1 cellular context compared by ENCODE assay signal in genomic region chr5:115209279-115209678, GRCh38.
A peak's percentile ranks its signal among the peaks of the same experiment; 100 is the strongest.
TF ChIP-seq lines count a peak whose summit lies in the region.

No MANE protein-coding gene starts in this region.

TF ChIP-seq in GM12878, 131 proteins besides CTCF, POLR2A, EP300 and RAD21 (continued from another document and continues in another):
- TF ChIP-seq RELB (IDR thresholded peaks at IDR 0.05; ENCODE audit: low read depth) (peak; percentile 87), SMAD5 (IDR thresholded peaks at IDR 0.05; ENCODE audit: low read depth) (no peak), PRDM15 (CRISPR knock-in tag; IDR thresholded peaks at IDR 0.05) (no peak), SREBF2 (IDR thresholded peaks at IDR 0.05; ENCODE audit: low read length) (no peak), SREBF1 (IDR thresholded peaks at IDR 0.05; ENCODE audit: low read length) (no peak), MAX (IDR thresholded peaks at IDR 0.05; ENCODE audit: low read depth, low read length) (no peak), MLLT1 (IDR thresholded peaks at IDR 0.05) (peak; percentile 90), ZNF207 (IDR thresholded peaks at IDR 0.05; ENCODE audit: borderline replicate concordance) (no peak), SPI1 (IDR thresholded peaks at IDR 0.05; ENCODE audit: borderline replicate concordance, insufficient read depth, low read depth, low read length) (peak; percentile 83), FOXM1 (IDR thresholded peaks at IDR 0.05; ENCODE audit: low read depth, low read length) (peak; percentile 85), TCF12 (IDR thresholded peaks at IDR 0.05; ENCODE audit: low read depth, low read length) (peak; percentile 100), BRCA1 (IDR thresholded peaks at IDR 0.05; ENCODE audit: low read depth, low read length) (no peak), IRF3 (IDR thresholded peaks at IDR 0.05) (no peak), ELK1 (IDR thresholded peaks at IDR 0.05; ENCODE audit: low read depth, low read length) (no peak), IKZF1 (conservative IDR thresholded peaks at IDR 0.05) (peak; percentile 63), IRF4 (IDR thresholded peaks at IDR 0.05; ENCODE audit: low read depth, low read length) (peak; percentile 77), LARP7 (IDR thresholded peaks at IDR 0.05) (no peak), KLF5 (IDR thresholded peaks at IDR 0.05; ENCODE audit: partially characterized antibody) (no peak), SUZ12 (IDR thresholded peaks at IDR 0.05; ENCODE audit: unreplicated experiment) (no peak), SMARCA5 (IDR thresholded peaks at IDR 0.05) (no peak), RAD51 (IDR thresholded peaks at IDR 0.05) (0 out of 2 replicates have a peak, but pooled peaks have one; percentile 20), EZH2 (IDR thresholded peaks at IDR 0.05; ENCODE audit: borderline replicate concordance, control insufficient read depth, low read depth, low read length) (no peak), BMI1 (IDR thresholded peaks at IDR 0.05; ENCODE audit: borderline replicate concordance) (peak; percentile 69), EGR1 (IDR thresholded peaks at IDR 0.05; ENCODE audit: borderline replicate concordance in 1 of 2, low read depth in 2 of 2, low read length in 2 of 2) (no peak), PAX8 (IDR thresholded peaks at IDR 0.05) (no peak), GABPA (IDR thresholded peaks at IDR 0.05; ENCODE audit: low read depth) (0 out of 2 replicates have a peak, but pooled peaks have one; percentile 31), SMC3 (IDR thresholded peaks at IDR 0.05; ENCODE audit: borderline replicate concordance, low read length) (no peak), SKIL (IDR thresholded peaks at IDR 0.05; ENCODE audit: low read depth, poor library complexity, severe bottlenecking) (peak; percentile 99), ZNF217 (IDR thresholded peaks at IDR 0.05) (peak; percentile 88; the same call in 1 of the 2 replicates), CHD1 (IDR thresholded peaks at IDR 0.05; ENCODE audit: low read depth, low read length) (no peak), ATF2 (IDR thresholded peaks at IDR 0.05; ENCODE audit: low read length) (peak; percentile 80), HDAC2 (IDR thresholded peaks at IDR 0.05) (no peak), CEBPZ (IDR thresholded peaks at IDR 0.05; ENCODE audit: low read depth, low read length) (no peak), KDM1A (IDR thresholded peaks at IDR 0.05; ENCODE audit: borderline replicate concordance) (no peak), PAX5 (IDR thresholded peaks at IDR 0.05; ENCODE audit: borderline replicate concordance, low read depth, low read length) (peak; percentile 81; the same call in 1 of the 2 replicates), JUND (IDR thresholded peaks at IDR 0.05; ENCODE audit: low read depth, low read length) (no peak), BHLHE40 (IDR thresholded peaks at IDR 0.05; ENCODE audit: borderline replicate concordance in 1 of 2, low read depth in 2 of 2, low read length in 1 of 2) (peak; percentile 37 to 46; a peak in 2 of 4 replicates), NR2C2 (IDR thresholded peaks at IDR 0.05; ENCODE audit: borderline replicate concordance, control insufficient read depth, insufficient read length, low read depth) (no peak), ZSCAN29 (IDR thresholded peaks at IDR 0.05) (no peak), MTA3 (IDR thresholded peaks at IDR 0.05; ENCODE audit: borderline replicate concordance, low read length) (peak; percentile 74; the same call in 1 of the 2 replicates), ZZZ3 (IDR thresholded peaks at IDR 0.05; ENCODE audit: control insufficient read depth, insufficient read length, low read depth) (no peak), POLR2AphosphoS2 (IDR thresholded peaks at IDR 0.05; ENCODE audit: low read depth, low read length) (no peak), PML (IDR thresholded peaks at IDR 0.05; ENCODE audit: low read length) (peak; percentile 49; the same call in 1 of the 2 replicates), TCF7 (IDR thresholded peaks at IDR 0.05; ENCODE audit: borderline replicate concordance) (peak; percentile 86; the same call in 1 of the 2 replicates), SIN3A (IDR thresholded peaks at IDR 0.05; ENCODE audit: low read depth, low read length) (no peak), FOS (IDR thresholded peaks at IDR 0.05; ENCODE audit: borderline replicate concordance, extremely low read depth, insufficient read length) (no peak), SMAD1 (IDR thresholded peaks at IDR 0.05; ENCODE audit: low read depth, partially characterized antibody) (no peak), ZNF384 (IDR thresholded peaks at IDR 0.05; ENCODE audit: borderline replicate concordance, low read depth, low read length) (no peak), TCF3 (IDR thresholded peaks at IDR 0.05; ENCODE audit: borderline replicate concordance, insufficient read depth, low read depth, low read length) (peak; percentile 99), ZNF622 (IDR thresholded peaks at IDR 0.05) (no peak), YBX1 (IDR thresholded peaks at IDR 0.05) (no peak), POU2F2 (IDR thresholded peaks at IDR 0.05; ENCODE audit: borderline replicate concordance, low read depth, low read length) (0 out of 3 replicates have a peak, but pooled peaks have one; percentile 52), NR2F1 (conservative IDR thresholded peaks at IDR 0.05) (peak; percentile 60), ASH2L (IDR thresholded peaks at IDR 0.05; ENCODE audit: borderline replicate concordance, low read depth) (no peak)
